ENCODE assay signal across 8 cellular contexts in the genomic region with DNA sequence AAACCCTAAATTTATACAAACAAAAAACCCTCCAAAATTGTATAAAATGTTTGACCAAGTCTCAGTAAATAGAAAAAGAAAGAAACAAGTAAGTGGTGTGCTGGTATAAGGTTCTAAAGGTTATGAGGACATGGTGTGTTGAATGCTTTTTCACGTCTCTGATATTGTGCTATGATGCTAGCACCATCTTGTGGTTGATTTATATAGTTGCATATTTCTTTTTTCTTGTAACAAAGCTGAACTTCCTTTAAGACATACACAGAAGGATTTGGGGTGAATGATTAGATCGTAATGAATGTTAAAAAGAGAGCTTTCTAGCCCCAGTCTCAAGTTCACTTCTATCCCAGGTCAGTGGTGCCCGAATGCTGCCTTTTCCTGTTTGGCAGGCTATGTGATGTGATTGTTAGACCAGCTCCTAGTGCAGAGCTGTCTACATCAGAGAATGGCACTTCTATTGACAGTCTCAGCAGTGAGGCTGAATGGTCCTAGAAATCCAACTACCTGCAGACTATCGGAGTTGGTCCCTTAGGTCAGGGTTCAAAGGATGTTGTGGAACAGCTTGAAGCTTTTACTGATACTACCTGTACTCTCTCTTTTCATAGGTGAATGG. TPM values are rescaled to one million over a fixed set of nuclear protein-coding genes. Genes with fewer than 3 reads are reported as not detected.
A peak's percentile ranks its signal among the peaks of the same experiment; 100 is the strongest.
DNase-seq lines count a peak whose midpoint lies in the region; ATAC-seq, FAIRE-seq and TF ChIP-seq lines count a peak whose summit lies in the region.

No MANE protein-coding gene starts in this region.

- H3K27ac ChIP-seq in upper lobe of right lung, result no peak overlapping the region

- no peak for DNase-seq in BE2C
- DNase-seq in NCI-H82 (lab: John Stamatoyannopoulos, UW), result peak; percentile 50
- peak; percentile 67 for DNase-seq in bronchial epithelial cell (ENCODE audit: low read depth)
- peak; percentile 58 for DNase-seq in kidney tubule cell (ENCODE audit: low spot score)
- DNase-seq in upper lobe of right lung, result no peak
- DNase-seq in activated CD4-positive, alpha-beta T cell treated with anti-CD3 and anti-CD28 coated beads for 4 hours, result no peak

- no peak for FAIRE-seq in bronchial epithelial cell (lab: Jason Lieb, UNC)

- H3K4me3 ChIP-seq in BE2C (ENCODE audit: low read depth, low read length), result no peak overlapping the region
- no peak overlapping the region for H3K4me3 ChIP-seq in bronchial epithelial cell (ENCODE audit: low read depth, low read length)
- no peak overlapping the region for H3K4me3 ChIP-seq in upper lobe of right lung

- ATAC-seq in GM18511 (IDR thresholded peaks at IDR 0.05; ENCODE audit: unreplicated experiment), result peak; percentile 86
- peak; percentile 50 for ATAC-seq in HG03108 (IDR thresholded peaks at IDR 0.05; ENCODE audit: unreplicated experiment)
- ATAC-seq in upper lobe of right lung, result peak; percentile 89

- intact Hi-C loops in upper lobe of right lung (cut with DNase I), result no loop called here

- H3K27me3 ChIP-seq in BE2C, result no peaks in the 10 kb centered on the region
- no peaks in the 10 kb centered on the region for H3K27me3 ChIP-seq in bronchial epithelial cell (ENCODE audit: control insufficient read depth, insufficient read depth, low read length)
- no peaks in the 10 kb centered on the region for H3K27me3 ChIP-seq in upper lobe of right lung

- H3K9me3 ChIP-seq in BE2C, result no peaks in the 10 kb centered on the region
- no peaks in the 10 kb centered on the region for H3K9me3 ChIP-seq in upper lobe of right lung

- peaks cover 8% of the 10 kb centered on the region for H3K4me1 ChIP-seq in BE2C
- no peaks in the 10 kb centered on the region for H3K4me1 ChIP-seq in upper lobe of right lung

- H3K36me3 ChIP-seq in BE2C (no peaks in the 10 kb centered on the region), bronchial epithelial cell (ENCODE audit: control insufficient read depth, insufficient read depth, low read length) (no peaks in the 10 kb centered on the region), upper lobe of right lung (peaks cover 13% of the 10 kb centered on the region)

- TF ChIP-seq CTCF in BE2C (IDR thresholded peaks at IDR 0.05; ENCODE audit: low read depth, low read length) (peak; percentile 69), bronchial epithelial cell (IDR thresholded peaks at IDR 0.05; ENCODE audit: insufficient read depth, low read length, severe bottlenecking) (peak; percentile 55), upper lobe of right lung (IDR thresholded peaks at IDR 0.05) (peak; percentile 74)

RNA-seq across cellular contexts. Expression of a gene that starts 25.0 kb away (rescaled TPM):
- polyA plus RNA-seq in BE2C (2012; ENCODE audit: insufficient read depth, insufficient read length, low read depth), result 8.2 TPM
- total RNA-seq in bronchial epithelial cell, result 36.6 and 42.4 TPM in 2 replicates
- total RNA-seq in upper lobe of right lung, result 29.7 TPM

RNA-seq across cellular contexts. Expression of a gene that starts 25.3 kb away (rescaled TPM):
- 33.1 TPM for polyA plus RNA-seq in BE2C (2012; ENCODE audit: insufficient read depth, insufficient read length, low read depth)
- total RNA-seq in bronchial epithelial cell, result 20.2 and 23.4 TPM in 2 replicates
- 34.9 TPM for total RNA-seq in upper lobe of right lung

Comparison
In these comparisons a context has a peak if more than half of its experiments do, and no peak if none do; other contexts are left out.
1. DNase-seq: peak in NCI-H82 (single experiment), bronchial epithelial cell (single experiment) and kidney tubule cell (single experiment); none in BE2C (single experiment), upper lobe of right lung (single experiment) and activated CD4-positive, alpha-beta T cell treated with anti-CD3 and anti-CD28 coated beads for 4 hours (0 of 2).
2. Peak in every context shown above with its lines, with median percentiles within 50 percentile points of each other: CTCF ChIP-seq and ATAC-seq.